11 cellular contexts compared by ENCODE assay signal in the genomic region with DNA sequence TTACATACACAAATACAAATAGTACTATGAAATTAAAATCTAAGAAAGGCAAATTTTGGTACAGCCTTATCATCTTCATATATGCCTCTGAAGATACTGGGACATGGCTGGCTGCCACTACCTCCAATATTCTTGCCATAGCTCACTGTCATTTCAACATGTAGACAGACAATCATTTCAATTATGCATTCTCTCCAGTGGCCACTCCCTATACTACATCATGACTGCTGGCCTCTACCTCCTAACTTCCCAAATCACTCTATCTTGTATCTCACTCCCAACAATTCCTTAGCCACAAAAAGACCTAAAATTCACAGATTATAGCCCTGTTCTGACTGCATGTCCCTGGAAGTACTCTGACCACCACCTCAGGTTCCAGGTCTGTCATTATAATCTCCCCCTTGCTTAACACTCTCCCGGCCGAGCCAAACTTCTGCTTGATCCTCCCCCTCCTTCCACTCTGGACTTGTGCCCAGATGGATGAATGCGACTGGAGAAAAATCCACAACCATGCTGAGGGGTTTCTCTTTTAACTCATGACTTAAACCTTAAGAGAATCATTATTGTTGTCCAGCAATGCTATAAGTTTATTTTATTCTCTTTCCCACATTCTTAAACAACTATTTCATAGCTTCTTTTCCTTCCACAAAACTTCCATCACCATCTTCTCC.
"Had no signal": no experiment of that assay in that cellular context is flagged by ENCODE, and none has a peak within 500 bp of the region (broad histone marks: within the 10 kb centered on the region; RNA-seq: fewer than 3 reads in every experiment).

No MANE protein-coding gene starts in this region.

- H3K36me3 ChIP-seq: upper lobe of right lung had no signal

- DNase-seq: aorta; central memory CD4-positive, alpha-beta T cell; cortex of kidney; effector CD8-positive, alpha-beta T cell; kidney glomerular epithelial cell; mesendoderm; stimulated activated CD4-positive, alpha-beta T cell treated with anti-CD3 and anti-CD28 coated beads, Interleukin-15, amount 100 ng/mL, for 24 hours; stimulated activated CD4-positive, alpha-beta T cell treated with anti-CD3 and anti-CD28 coated beads, Interleukin-4, amount 100 ng/mL, for 24 hours; upper lobe of right lung had no signal

- H3K4me3 ChIP-seq: hepatocyte, upper lobe of right lung had no signal

- H3K27me3 ChIP-seq: hepatocyte, upper lobe of right lung had no signal

- H3K4me1 ChIP-seq: upper lobe of right lung had no signal

- H3K27ac ChIP-seq: hepatocyte, upper lobe of right lung had no signal

- H3K9me3 ChIP-seq: upper lobe of right lung had no signal

- ATAC-seq: activated naive CD4-positive, alpha-beta T cell treated with anti-CD3 and anti-CD28 coated beads, Interleukin-2, amount 50 U/mL, for 72 hours; upper lobe of right lung had no signal
